Comparison of ENCODE assay signal across 36 cellular contexts in the genomic region with DNA sequence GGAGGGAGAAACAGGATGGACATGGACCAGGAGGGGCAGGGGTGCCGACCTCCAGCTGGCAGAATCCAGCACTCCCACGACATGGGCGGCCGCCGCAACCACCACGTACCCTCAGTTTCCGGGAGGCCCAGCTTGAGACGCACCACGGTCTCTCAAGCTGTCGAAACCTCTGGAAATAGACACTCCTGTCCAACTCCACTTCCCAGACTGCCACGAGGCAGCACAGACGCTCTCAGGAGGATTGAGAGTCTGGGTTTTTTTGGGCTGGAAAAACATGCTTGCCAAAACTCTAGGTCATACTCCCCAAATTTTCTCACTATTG.
"Had no signal": no experiment of that assay in that cellular context is flagged by ENCODE, and none has a peak within 500 bp of the region (broad histone marks: within the 10 kb centered on the region; RNA-seq: fewer than 3 reads in every experiment).

No MANE protein-coding gene starts in this region.

- H3K4me3 Mint-ChIP-seq: activated naive CD4-positive, alpha-beta T cell treated with anti-CD3 and anti-CD28 coated beads for 36 hours; activated naive CD8-positive, alpha-beta T cell treated with anti-CD3 and anti-CD28 coated beads for 36 hours; mesothelial cell of epicardium; naive B cell; stimulated activated naive B cell treated with anti-CD40 and anti-IgM and Interleukin-4, amounts not matched to agents 10 μg/mL and 1 μg/mL and 100 μg/mL, for 72 hours; T-helper 17 cell had no signal

- H3K4me3 ChIP-seq: adrenal gland, esophagus squamous epithelium, pancreas, prostate gland, smooth muscle cell, stomach, suprapubic skin, transverse colon had no signal

- H3K27me3 ChIP-seq: brain microvascular endothelial cell, esophagus squamous epithelium, pancreas, suprapubic skin had no signal

- H3K9me3 ChIP-seq: adrenal gland, esophagus squamous epithelium, pancreas, prostate gland, stomach, suprapubic skin, transverse colon had no signal

- H3K4me1 ChIP-seq: esophagus squamous epithelium, prostate gland, suprapubic skin had no signal

- ATAC-seq: activated CD4-positive, CD25-positive, alpha-beta regulatory T cell treated with anti-CD3 and anti-CD28 coated beads, Interleukin-2, amount 50 U/mL, for 24 hours; left lobe of liver; pancreas; stimulated activated naive B cell treated with anti-CD40 and anti-IgM and Interleukin-4, amounts not matched to agents 10 μg/mL and 1 μg/mL and 100 μg/mL, for 72 hours; T-helper 17 cell had no signal

- H3K27ac Mint-ChIP-seq: activated naive CD4-positive, alpha-beta T cell treated with anti-CD3 and anti-CD28 coated beads for 36 hours; activated naive CD8-positive, alpha-beta T cell treated with anti-CD3 and anti-CD28 coated beads for 36 hours; mesothelial cell of epicardium; stimulated activated naive B cell treated with anti-CD40 and anti-IgM and Interleukin-4, amounts not matched to agents 10 μg/mL and 1 μg/mL and 100 μg/mL, for 72 hours had no signal

- H3K36me3 Mint-ChIP-seq: naive B cell had no signal

- H3K36me3 ChIP-seq: adrenal gland, brain microvascular endothelial cell, esophagus squamous epithelium, pancreas, prostate gland, stomach, suprapubic skin, transverse colon, WERI-Rb-1 had no signal

- H3K4me1 Mint-ChIP-seq: naive B cell; stimulated activated naive B cell treated with anti-CD40 and anti-IgM and Interleukin-4, amounts not matched to agents 10 μg/mL and 1 μg/mL and 100 μg/mL, for 72 hours; T-helper 17 cell had no signal

- DNase-seq: activated CD4-positive, alpha-beta T cell treated with anti-CD3 and anti-CD28 coated beads for 48 hours; activated CD4-positive, alpha-beta T cell treated with anti-CD3 and anti-CD28 coated beads, Interleukin-2, amount 50 U/mL, for 48 hours; activated CD8-positive, alpha-beta memory T cell treated with anti-CD3 and anti-CD28 coated beads for 24 hours; activated effector memory CD4-positive, alpha-beta T cell treated with anti-CD3 and anti-CD28 coated beads, Interleukin-2, amount 50 U/mL, for 16 hours; activated naive CD4-positive, alpha-beta T cell treated with anti-CD3 and anti-CD28 coated beads for 36 hours; activated naive CD8-positive, alpha-beta T cell treated with anti-CD3 and anti-CD28 coated beads for 36 hours; adrenal gland; brain microvascular endothelial cell; central memory CD4-positive, alpha-beta T cell; effector CD8-positive, alpha-beta T cell; esophagus squamous epithelium; hippocampal formation; naive B cell; nucleus accumbens; retina; stimulated activated CD4-positive, alpha-beta T cell treated with anti-CD3 and anti-CD28 coated beads, Interleukin-15, amount 100 ng/mL, for 24 hours; stimulated activated CD4-positive, alpha-beta T cell treated with anti-CD3 and anti-CD28 coated beads, Interleukin-2, amount 100 ng/mL, for 24 hours; stimulated activated naive B cell treated with anti-CD40 and anti-IgM and Interleukin-4, amounts not matched to agents 10 μg/mL and 1 μg/mL and 100 μg/mL, for 72 hours; stomach; T-helper 17 cell; T1000; transverse colon; WERI-Rb-1 had no signal

- H3K27me3 Mint-ChIP-seq: activated naive CD8-positive, alpha-beta T cell treated with anti-CD3 and anti-CD28 coated beads for 36 hours; naive B cell; stimulated activated naive B cell treated with anti-CD40 and anti-IgM and Interleukin-4, amounts not matched to agents 10 μg/mL and 1 μg/mL and 100 μg/mL, for 72 hours; T-helper 17 cell had no signal

- FAIRE-seq: astrocyte, colon, endometrium, frontal cortex, keratinocyte, pancreas had no signal

- H3K9me3 Mint-ChIP-seq: activated naive CD4-positive, alpha-beta T cell treated with anti-CD3 and anti-CD28 coated beads for 36 hours; activated naive CD8-positive, alpha-beta T cell treated with anti-CD3 and anti-CD28 coated beads for 36 hours; mesothelial cell of epicardium; stimulated activated naive B cell treated with anti-CD40 and anti-IgM and Interleukin-4, amounts not matched to agents 10 μg/mL and 1 μg/mL and 100 μg/mL, for 72 hours had no signal

- H3K27ac ChIP-seq: adrenal gland, brain microvascular endothelial cell, epithelial cell of prostate, pancreas, prostate gland, stomach, suprapubic skin, transverse colon, WERI-Rb-1 had no signal
